ENCODE assay signal across 23 cellular contexts in genomic region chr9:107342762-107343161, GRCh38.
"Had no signal": no experiment of that assay in that cellular context is flagged by ENCODE, and none has a peak within 500 bp of the region (broad histone marks: within the 10 kb centered on the region; RNA-seq: fewer than 3 reads in every experiment).

No MANE protein-coding gene starts in this region.

- H3K27ac ChIP-seq: coronary artery, lower lobe of right lung, psoas muscle, testis, tibial artery, upper lobe of right lung, vagina had no signal

- H3K27me3 ChIP-seq: testis, upper lobe of right lung, vagina had no signal

- H3K27ac Mint-ChIP-seq: natural killer cell treated with Interleukin-12 subunit alpha and Interleukin-12 subunit beta and Interleukin-15 and Interleukin-18, amount 100 ng/mL, for 72 hours had no signal

- H3K4me1 Mint-ChIP-seq: neural crest cell had no signal

- H3K4me1 ChIP-seq: testis had no signal

- H3K9me3 ChIP-seq: lower lobe of right lung, mucosa of descending colon, psoas muscle, testis, tibial artery, upper lobe of right lung, vagina had no signal

- H3K4me3 Mint-ChIP-seq: natural killer cell treated with Interleukin-12 subunit alpha and Interleukin-12 subunit beta and Interleukin-15 and Interleukin-18, amount 100 ng/mL, for 72 hours; neural crest cell had no signal

- H3K36me3 ChIP-seq: lower lobe of right lung, tibial artery, upper lobe of right lung, vagina had no signal

- DNase-seq: dermis blood vessel endothelial cell; effector memory CD4-positive, alpha-beta T cell; erythroblast; left ventricle myocardium superior; lower lobe of right lung; mucosa of descending colon; naive B cell; psoas muscle; right cardiac atrium; stimulated activated CD4-positive, alpha-beta T cell treated with anti-CD3 and anti-CD28 coated beads, Interleukin-12 subunit alpha, Interleukin-12 subunit beta, amount 100 ng/mL, for 4 hours; stimulated activated CD4-positive, alpha-beta T cell treated with anti-CD3 and anti-CD28 coated beads, Interleukin-1b, Interleukin-23, amount 100 ng/mL, for 48 hours; stimulated activated CD4-positive, alpha-beta T cell treated with anti-CD3 and anti-CD28 coated beads, Interleukin-4, amount 100 ng/mL, for 1 hour; stimulated activated CD8-positive, alpha-beta memory T cell treated with anti-CD3 and anti-CD28 coated beads, Interleukin-4, amount 100 ng/mL, for 48 hours; stimulated activated naive CD8-positive, alpha-beta T cell treated with anti-CD3 and anti-CD28 coated beads, Interleukin-15, Interleukin-2, amounts not matched to agents 100 U/mL and 50 U/mL, for 24 hours; substantia nigra; testis; tibial artery; upper lobe of right lung had no signal

- H3K4me3 ChIP-seq: coronary artery, lower lobe of right lung, mucosa of descending colon, psoas muscle, smooth muscle cell, testis, tibial artery, upper lobe of right lung, vagina had no signal

- H3K36me3 Mint-ChIP-seq: naive B cell; natural killer cell treated with Interleukin-12 subunit alpha and Interleukin-12 subunit beta and Interleukin-15 and Interleukin-18, amount 100 ng/mL, for 72 hours had no signal

- H3K9me3 Mint-ChIP-seq: naive B cell; natural killer cell treated with Interleukin-12 subunit alpha and Interleukin-12 subunit beta and Interleukin-15 and Interleukin-18, amount 100 ng/mL, for 72 hours; neural crest cell had no signal

- H3K27me3 Mint-ChIP-seq: natural killer cell treated with Interleukin-12 subunit alpha and Interleukin-12 subunit beta and Interleukin-15 and Interleukin-18, amount 100 ng/mL, for 72 hours had no signal

- ATAC-seq: left ventricle myocardium superior; lower lobe of right lung; mucosa of descending colon; natural killer cell treated with Interleukin-12 subunit alpha and Interleukin-12 subunit beta and Interleukin-15 and Interleukin-18, amount 100 ng/mL, for 72 hours; psoas muscle; right cardiac atrium; stimulated activated naive CD8-positive, alpha-beta T cell treated with anti-CD3 and anti-CD28 coated beads, Interleukin-15, Interleukin-2, amounts not matched to agents 100 U/mL and 50 U/mL, for 24 hours; upper lobe of right lung had no signal
